Comparison of ENCODE assay signal across 21 cellular contexts in genomic region chrX:1295550-1295949, GRCh38. TPM values are rescaled to one million over a fixed set of nuclear protein-coding genes. Genes with fewer than 3 reads are reported as not detected.
"Had no signal": no experiment of that assay in that cellular context is flagged by ENCODE, and none has a peak within 500 bp of the region (broad histone marks: within the 10 kb centered on the region; RNA-seq: fewer than 3 reads in every experiment).

No MANE protein-coding gene starts in this region.

- H3K27ac Mint-ChIP-seq: naive thymus-derived CD8-positive, alpha-beta T cell; nephron; stimulated activated naive B cell treated with anti-CD40 and anti-IgM and Interleukin-4, amounts not matched to agents 10 μg/mL and 1 μg/mL and 100 μg/mL, for 72 hours; stimulated activated naive CD8-positive, alpha-beta T cell treated with anti-CD3 and anti-CD28 coated beads, Interleukin-15, Interleukin-2, amounts not matched to agents 100 ng/mL and 50 ng/mL, for 24 hours; type B pancreatic cell had no signal

- ATAC-seq: left colon; left lung; naive thymus-derived CD8-positive, alpha-beta T cell; pancreas; stimulated activated naive B cell treated with anti-CD40 and anti-IgM and Interleukin-4, amounts not matched to agents 10 μg/mL and 1 μg/mL and 100 μg/mL, for 72 hours had no signal

- H3K27me3 Mint-ChIP-seq: stimulated activated naive CD8-positive, alpha-beta T cell treated with anti-CD3 and anti-CD28 coated beads, Interleukin-15, Interleukin-2, amounts not matched to agents 100 ng/mL and 50 ng/mL, for 24 hours had no signal

- DNase-seq: hippocampal formation; left colon; lower lobe of right lung; mammary epithelial cell; mesenchymal stem cell; naive thymus-derived CD8-positive, alpha-beta T cell; nucleus accumbens; pancreas; retina; sigmoid colon; small intestine; spleen; stimulated activated CD4-positive, alpha-beta T cell treated with anti-CD3 and anti-CD28 coated beads, Interleukin-4, amount 100 ng/mL, for 24 hours; stimulated activated naive B cell treated with anti-CD40 and anti-IgM and Interleukin-4, amounts not matched to agents 10 μg/mL and 1 μg/mL and 100 μg/mL, for 72 hours; substantia nigra; uterus had no signal

- H3K4me3 Mint-ChIP-seq: naive thymus-derived CD8-positive, alpha-beta T cell; nephron; neural crest cell; stimulated activated naive B cell treated with anti-CD40 and anti-IgM and Interleukin-4, amounts not matched to agents 10 μg/mL and 1 μg/mL and 100 μg/mL, for 72 hours; stimulated activated naive CD8-positive, alpha-beta T cell treated with anti-CD3 and anti-CD28 coated beads, Interleukin-15, Interleukin-2, amounts not matched to agents 100 ng/mL and 50 ng/mL, for 24 hours; type B pancreatic cell had no signal

- H3K9me3 Mint-ChIP-seq: naive thymus-derived CD8-positive, alpha-beta T cell; stimulated activated naive CD8-positive, alpha-beta T cell treated with anti-CD3 and anti-CD28 coated beads, Interleukin-15, Interleukin-2, amounts not matched to agents 100 ng/mL and 50 ng/mL, for 24 hours had no signal

- H3K36me3 Mint-ChIP-seq: stimulated activated naive B cell treated with anti-CD40 and anti-IgM and Interleukin-4, amounts not matched to agents 10 μg/mL and 1 μg/mL and 100 μg/mL, for 72 hours; type B pancreatic cell had no signal

RNA-seq across cellular contexts. Expression of gene CSF2RA, which starts 26.9 kb away (rescaled TPM):
- total RNA-seq: mammary epithelial cell had no signal

RNA-seq across cellular contexts. Expression of gene IL3RA, which starts 41.0 kb away (rescaled TPM):
- total RNA-seq: mammary epithelial cell, neural crest cell had no signal
